8 cellular contexts compared by ENCODE assay signal in genomic region chr11:11157201-11157600, GRCh38.
DNase-seq lines count a peak whose midpoint lies in the region; ATAC-seq, FAIRE-seq and TF ChIP-seq lines count a peak whose summit lies in the region.

No MANE protein-coding gene starts in this region.

- POLR2A ChIA-PET in endothelial cell of umbilical vein (lab: Charles Lee): no interaction called here

- CTCF ChIA-PET in endothelial cell of umbilical vein (lab: Charles Lee): interaction anchor here (0.8 to 2.6 kb wide), 7 partner anchors 17 to 630 kb away, joined by 3 to 20 read pairs (median 6); no protein-coding TSS in a partner anchor

- H3K9me3 ChIP-seq in endothelial cell of umbilical vein (replicated peaks; ENCODE audit: control insufficient read depth, insufficient read depth, low read length) (no peaks in the 10 kb centered on the region), sigmoid colon (no peaks in the 10 kb centered on the region)

- DNase-seq in CMK (ENCODE audit: low read depth) (peak; percentile 22), HTR-8/SVneo (ENCODE audit: insufficient read length, low spot score) (peak; percentile 41), endothelial cell of umbilical vein (ENCODE audit: low read depth, low spot score) (peak; percentile 6), sigmoid colon (no peak), medulla oblongata (ENCODE audit: extremely low spot score) (no peak)
- peak; percentile 46 for DNase-seq in activated CD4-positive, alpha-beta T cell treated with anti-CD3 and anti-CD28 coated beads for 1 hour

- H3K27ac ChIP-seq in endothelial cell of umbilical vein (ENCODE audit: insufficient read depth, low read depth, low read length) (no peak overlapping the region), sigmoid colon (no peak overlapping the region)

- no peak overlapping the region for H3K4me3 ChIP-seq in endothelial cell of umbilical vein (replicated peaks in 1 of 3; ENCODE audit: insufficient read depth in 1 of 3, low read depth in 1 of 3, low read length in 3 of 3)
- no peak overlapping the region for H3K4me3 ChIP-seq in sigmoid colon

- H2AFZ ChIP-seq in endothelial cell of umbilical vein (ENCODE audit: low read depth, low read length): no peak overlapping the region

- FAIRE-seq in HTR-8/SVneo (lab: Jason Lieb, UNC) (no peak), endothelial cell of umbilical vein (lab: Jason Lieb, UNC) (no peak)

- H3K9ac ChIP-seq in endothelial cell of umbilical vein (replicated peaks; ENCODE audit: extremely low read depth, insufficient read depth, low read length): no peak overlapping the region

- intact Hi-C loops in endothelial cell of umbilical vein (cut with micrococcal nuclease) (loop anchor here (5.0 kb wide), 2 partner anchors 130 to 630 kb away; no protein-coding TSS in a partner anchor), sigmoid colon (cut with DNase I) (no loop called here)

- BruUV-seq in endothelial cell of umbilical vein (replicated peaks; lab: Mats Ljungman, UMichigan): no TSS peak

- ATAC-seq in HG03135 (IDR thresholded peaks at IDR 0.05; ENCODE audit: unreplicated experiment) (no peak), HG03354 (IDR thresholded peaks at IDR 0.05; ENCODE audit: poor library complexity, severe bottlenecking, unreplicated experiment) (no peak)

- TF ChIP-seq POLR2A in endothelial cell of umbilical vein (IDR thresholded peaks at IDR 0.05; ENCODE audit: low read depth, low read length) (no peak), sigmoid colon (IDR thresholded peaks at IDR 0.05) (no peak)

- 76 to 78% methylated on average over 7 of the region's 7 CpGs for WGBS in sigmoid colon, 2 donors

- no peak for TF ChIP-seq EP300 in sigmoid colon (IDR thresholded peaks at IDR 0.05)

- H3K27me3 ChIP-seq in endothelial cell of umbilical vein (ENCODE audit: control insufficient read depth in 2 of 2, insufficient read depth in 2 of 2, low read length in 2 of 2): no peaks in the 10 kb centered on the region
- no peaks in the 10 kb centered on the region for H3K27me3 ChIP-seq in sigmoid colon

- TF ChIP-seq CTCF in endothelial cell of umbilical vein (IDR thresholded peaks at IDR 0.05; ENCODE audit: extremely low read depth in 1 of 2, insufficient read depth in 1 of 2, low read depth in 1 of 2, low read length in 2 of 2): peak in 1 of 2 donors; percentile 54
- TF ChIP-seq CTCF in sigmoid colon (IDR thresholded peaks at IDR 0.05): peak in 3 of 4 experiments; percentile 32 to 52 (median 39)

- dilution Hi-C loops in endothelial cell of umbilical vein (cut with MboI; ENCODE audit: extremely low pct_ligation_motif_present, low sequenced_read_pairs): no loop called here

- no peaks in the 10 kb centered on the region for H3K79me2 ChIP-seq in endothelial cell of umbilical vein (ENCODE audit: control insufficient read depth, insufficient read depth, low read length)

- H3K36me3 ChIP-seq in endothelial cell of umbilical vein (ENCODE audit: control insufficient read depth in 2 of 2, extremely low read depth in 1 of 2, insufficient read depth in 2 of 2, low read length in 2 of 2): no peaks in the 10 kb centered on the region
- H3K36me3 ChIP-seq in sigmoid colon: no peaks in the 10 kb centered on the region

- no peaks in the 10 kb centered on the region for H3K9me1 ChIP-seq in endothelial cell of umbilical vein (replicated peaks; ENCODE audit: control insufficient read depth, extremely low read depth, insufficient read depth, low read length)

- no peaks in the 10 kb centered on the region for H3K4me1 ChIP-seq in endothelial cell of umbilical vein (ENCODE audit: control insufficient read depth, extremely low read depth, insufficient read depth, low read length)
- H3K4me1 ChIP-seq in sigmoid colon: peaks cover 0 to 7% (median 3%) of the 10 kb centered on the region in 4 donors

- no peak overlapping the region for H3K4me2 ChIP-seq in endothelial cell of umbilical vein (ENCODE audit: insufficient read depth, low read length)

- H4K20me1 ChIP-seq in endothelial cell of umbilical vein (replicated peaks; ENCODE audit: control insufficient read depth, extremely low read depth, insufficient read depth, low read length): no peaks in the 10 kb centered on the region

TF ChIP-seq in endothelial cell of umbilical vein, 7 proteins besides CTCF, POLR2A, EP300 and RAD21:
- TF ChIP-seq MYC (IDR thresholded peaks at IDR 0.05; ENCODE audit: low read depth, low read length) (no peak), EZH2 (IDR thresholded peaks at IDR 0.05; ENCODE audit: borderline replicate concordance, low read depth, low read length, severe bottlenecking) (no peak)

Comparison
In these comparisons a context has a peak if more than half of its experiments do, and no peak if none do; other contexts are left out.
1. DNase-seq: peak in CMK (single experiment), HTR-8/SVneo (single experiment), activated CD4-positive, alpha-beta T cell treated with anti-CD3 and anti-CD28 coated beads for 1 hour (single experiment) and endothelial cell of umbilical vein (single experiment); none in sigmoid colon (single experiment) and medulla oblongata (single experiment).